ENCODE assay signal across 10 cellular contexts in genomic region chr10:32983333-32983909, GRCh38. TPM values are rescaled to one million over a fixed set of nuclear protein-coding genes. Genes with fewer than 3 reads are reported as not detected.
DNase-seq lines count a peak whose midpoint lies in the region; ATAC-seq and TF ChIP-seq lines count a peak whose summit lies in the region.
"Had no signal": no experiment of that assay in that cellular context is flagged by ENCODE, and none has a peak within 500 bp of the region (broad histone marks: within the 10 kb centered on the region; RNA-seq: fewer than 3 reads in every experiment).

No MANE protein-coding gene starts in this region.

- H3K27me3 ChIP-seq in right atrium auricular region: no peaks in the 10 kb centered on the region
- H3K27me3 ChIP-seq: BLaER1 treated with 17β-estradiol and CSF1 and Interleukin-3, amounts not matched to agents 10 nM and 100 nM had no signal

- no peaks in the 10 kb centered on the region for H3K36me3 ChIP-seq in right atrium auricular region
- H3K36me3 ChIP-seq: BLaER1 treated with 17β-estradiol and CSF1 and Interleukin-3, amounts not matched to agents 10 nM and 100 nM had no signal

- no peak overlapping the region for H3K27ac Mint-ChIP-seq in activated CD4-positive, alpha-beta memory T cell treated with anti-CD3 and anti-CD28 coated beads for 36 hours
- H3K27ac Mint-ChIP-seq in activated CD4-positive, alpha-beta memory T cell treated with anti-CD3 and anti-CD28 coated beads, Interleukin-2, amount 10 ng/mL, durations not matched to agents 7 days and 5 days: no peak overlapping the region
- H3K27ac Mint-ChIP-seq in T-cell: peak overlapping the region; percentile 32 to 66
- H3K27ac Mint-ChIP-seq in stimulated activated effector memory CD8-positive, alpha-beta T cell treated with anti-CD3 and anti-CD28 coated beads, Interleukin-12 subunit alpha, Interleukin-12 subunit beta, amount 100 ng/mL, for 72 hours: no peak overlapping the region
- H3K27ac Mint-ChIP-seq: stimulated activated naive CD8-positive, alpha-beta T cell treated with anti-CD3 and anti-CD28 coated beads, Interleukin-15, Interleukin-2, amounts not matched to agents 100 ng/mL and 50 ng/mL, for 24 hours had no signal

- no peaks in the 10 kb centered on the region for H3K9me3 ChIP-seq in right atrium auricular region
- H3K9me3 ChIP-seq: BLaER1 treated with 17β-estradiol and CSF1 and Interleukin-3, amounts not matched to agents 10 nM and 100 nM had no signal

- H3K9me3 Mint-ChIP-seq in activated CD4-positive, alpha-beta memory T cell treated with anti-CD3 and anti-CD28 coated beads for 36 hours: no peaks in the 10 kb centered on the region
- H3K9me3 Mint-ChIP-seq in activated CD4-positive, alpha-beta memory T cell treated with anti-CD3 and anti-CD28 coated beads, Interleukin-2, amount 10 ng/mL, durations not matched to agents 7 days and 5 days: no peaks in the 10 kb centered on the region
- H3K9me3 Mint-ChIP-seq in T-cell: no peaks in the 10 kb centered on the region
- no peaks in the 10 kb centered on the region for H3K9me3 Mint-ChIP-seq in stimulated activated effector memory CD8-positive, alpha-beta T cell treated with anti-CD3 and anti-CD28 coated beads, Interleukin-12 subunit alpha, Interleukin-12 subunit beta, amount 100 ng/mL, for 72 hours
- H3K9me3 Mint-ChIP-seq: stimulated activated naive CD8-positive, alpha-beta T cell treated with anti-CD3 and anti-CD28 coated beads, Interleukin-15, Interleukin-2, amounts not matched to agents 100 ng/mL and 50 ng/mL, for 24 hours had no signal

- no peaks in the 10 kb centered on the region for H3K27me3 Mint-ChIP-seq in activated CD4-positive, alpha-beta memory T cell treated with anti-CD3 and anti-CD28 coated beads for 36 hours
- H3K27me3 Mint-ChIP-seq in activated CD4-positive, alpha-beta memory T cell treated with anti-CD3 and anti-CD28 coated beads, Interleukin-2, amount 10 ng/mL, durations not matched to agents 7 days and 5 days: no peaks in the 10 kb centered on the region
- no peaks in the 10 kb centered on the region for H3K27me3 Mint-ChIP-seq in T-cell
- H3K27me3 Mint-ChIP-seq: stimulated activated naive CD8-positive, alpha-beta T cell treated with anti-CD3 and anti-CD28 coated beads, Interleukin-15, Interleukin-2, amounts not matched to agents 100 ng/mL and 50 ng/mL, for 24 hours had no signal

- no peak for ATAC-seq in T-cell (replicated peaks in 1 of 4)
- ATAC-seq in stimulated activated effector memory CD8-positive, alpha-beta T cell treated with anti-CD3 and anti-CD28 coated beads, Interleukin-12 subunit alpha, Interleukin-12 subunit beta, amount 100 ng/mL, for 72 hours: peak; percentile 78

- peak overlapping the region in 1 of 2 donors; percentile 26 for H3K27ac ChIP-seq in right atrium auricular region

- no peak overlapping the region for H3K4me3 ChIP-seq in right atrium auricular region
- H3K4me3 ChIP-seq: BLaER1 treated with 17β-estradiol and CSF1 and Interleukin-3, amounts not matched to agents 10 nM and 100 nM had no signal

- H3K4me1 ChIP-seq in right atrium auricular region: peaks cover 0 to 31% of the 10 kb centered on the region in 2 donors

- H3K36me3 Mint-ChIP-seq in activated CD4-positive, alpha-beta memory T cell treated with anti-CD3 and anti-CD28 coated beads for 36 hours: no peaks in the 10 kb centered on the region
- H3K36me3 Mint-ChIP-seq in activated CD4-positive, alpha-beta memory T cell treated with anti-CD3 and anti-CD28 coated beads, Interleukin-2, amount 10 ng/mL, durations not matched to agents 7 days and 5 days (ENCODE audit: low read depth): no peaks in the 10 kb centered on the region
- H3K36me3 Mint-ChIP-seq in T-cell: no peaks in the 10 kb centered on the region
- no peaks in the 10 kb centered on the region for H3K36me3 Mint-ChIP-seq in stimulated activated effector memory CD8-positive, alpha-beta T cell treated with anti-CD3 and anti-CD28 coated beads, Interleukin-12 subunit alpha, Interleukin-12 subunit beta, amount 100 ng/mL, for 72 hours

- POLR2A ChIA-PET in activated CD4-positive, alpha-beta memory T cell treated with anti-CD3 and anti-CD28 coated beads for 36 hours (lab: Charles Lee): interaction anchor here (0.7 to 1.4 kb wide), 2 partner anchors 8 to 21 kb away, joined by 3 read pairs; no protein-coding TSS in a partner anchor
- POLR2A ChIA-PET in activated CD4-positive, alpha-beta memory T cell treated with anti-CD3 and anti-CD28 coated beads, Interleukin-2, amount 10 ng/mL, durations not matched to agents 7 days and 5 days (lab: Charles Lee): interaction anchor here (3.3 kb wide), 1 partner anchor 26 kb away, joined by 15 read pairs; no protein-coding TSS in a partner anchor
- POLR2A ChIA-PET in T-cell (lab: Charles Lee): no interaction called here

- peaks cover 34% of the 10 kb centered on the region for H3K4me1 Mint-ChIP-seq in activated CD4-positive, alpha-beta memory T cell treated with anti-CD3 and anti-CD28 coated beads for 36 hours (ENCODE audit: low read depth)
- H3K4me1 Mint-ChIP-seq in activated CD4-positive, alpha-beta memory T cell treated with anti-CD3 and anti-CD28 coated beads, Interleukin-2, amount 10 ng/mL, durations not matched to agents 7 days and 5 days: peaks cover 42% of the 10 kb centered on the region
- peaks cover 27 to 40% (median 33%) of the 10 kb centered on the region in 3 donors for H3K4me1 Mint-ChIP-seq in T-cell
- peaks cover 40% of the 10 kb centered on the region for H3K4me1 Mint-ChIP-seq in stimulated activated effector memory CD8-positive, alpha-beta T cell treated with anti-CD3 and anti-CD28 coated beads, Interleukin-12 subunit alpha, Interleukin-12 subunit beta, amount 100 ng/mL, for 72 hours

- peak; percentile 52 for DNase-seq in activated CD4-positive, alpha-beta memory T cell treated with anti-CD3 and anti-CD28 coated beads for 36 hours
- no peak for DNase-seq in activated CD4-positive, alpha-beta memory T cell treated with anti-CD3 and anti-CD28 coated beads, Interleukin-2, amount 10 ng/mL, durations not matched to agents 7 days and 5 days
- DNase-seq in T-cell (peak in 17 of 34 experiments; percentile 11 to 48 (median 31)), foreskin melanocyte (peak; percentile 70), DMS153 (lab: John Stamatoyannopoulos, UW) (no peak), NCI-H1694 (lab: John Stamatoyannopoulos, UW) (no peak), right atrium auricular region (ENCODE audit: low spot score) (no peak)
- peak in 1 of 2 donors; percentile 63 for DNase-seq in stimulated activated effector memory CD8-positive, alpha-beta T cell treated with anti-CD3 and anti-CD28 coated beads, Interleukin-12 subunit alpha, Interleukin-12 subunit beta, amount 100 ng/mL, for 72 hours (ENCODE audit: low spot score in 2 of 2)

- H3K4me3 Mint-ChIP-seq in activated CD4-positive, alpha-beta memory T cell treated with anti-CD3 and anti-CD28 coated beads for 36 hours: no peak overlapping the region
- no peak overlapping the region for H3K4me3 Mint-ChIP-seq in activated CD4-positive, alpha-beta memory T cell treated with anti-CD3 and anti-CD28 coated beads, Interleukin-2, amount 10 ng/mL, durations not matched to agents 7 days and 5 days
- H3K4me3 Mint-ChIP-seq in T-cell: no peak overlapping the region
- peak overlapping the region; percentile 93 for H3K4me3 Mint-ChIP-seq in stimulated activated effector memory CD8-positive, alpha-beta T cell treated with anti-CD3 and anti-CD28 coated beads, Interleukin-12 subunit alpha, Interleukin-12 subunit beta, amount 100 ng/mL, for 72 hours
- H3K4me3 Mint-ChIP-seq: stimulated activated naive CD8-positive, alpha-beta T cell treated with anti-CD3 and anti-CD28 coated beads, Interleukin-15, Interleukin-2, amounts not matched to agents 100 ng/mL and 50 ng/mL, for 24 hours had no signal

- TF ChIP-seq CTCF in right atrium auricular region (IDR thresholded peaks at IDR 0.05): no peak

- intact Hi-C loops in activated CD4-positive, alpha-beta memory T cell treated with anti-CD3 and anti-CD28 coated beads for 36 hours (cut with micrococcal nuclease): no loop called here

- CTCF ChIA-PET in activated CD4-positive, alpha-beta memory T cell treated with anti-CD3 and anti-CD28 coated beads for 36 hours (lab: Charles Lee): no interaction called here
- CTCF ChIA-PET in activated CD4-positive, alpha-beta memory T cell treated with anti-CD3 and anti-CD28 coated beads, Interleukin-2, amount 10 ng/mL, durations not matched to agents 7 days and 5 days (lab: Charles Lee): interaction anchor here (0.5 to 0.9 kb wide), 2 partner anchors 9 to 17 kb away, joined by 3 read pairs; no protein-coding TSS in a partner anchor
- CTCF ChIA-PET in T-cell (lab: Charles Lee): interaction anchor here (0.7 to 1.1 kb wide), 2 partner anchors 25 to 84 kb away, joined by 4 read pairs; no protein-coding TSS in a partner anchor

RNA-seq across cellular contexts. Expression of gene ITGB1, which starts 25.4 kb away (rescaled TPM):
- 100 to 1,000 TPM; 113 to 117 TPM for total RNA-seq in activated CD4-positive, alpha-beta memory T cell treated with anti-CD3 and anti-CD28 coated beads for 36 hours
- 100 to 1,000 TPM; 233 to 242 TPM for total RNA-seq in activated CD4-positive, alpha-beta memory T cell treated with anti-CD3 and anti-CD28 coated beads, Interleukin-2, amount 10 ng/mL, durations not matched to agents 7 days and 5 days
- 100 to 1,000 TPM; 140 to 269 (median 177) TPM for total RNA-seq in T-cell
- 1,000 to 10,000 TPM in 1 of 2 donors, 100 to 1,000 TPM in 1; 454 to 1,054 TPM for total RNA-seq in right atrium auricular region

Comparison
In these comparisons a context has a peak if more than half of its experiments do, and no peak if none do; other contexts are left out.
1. DNase-seq: peak in activated CD4-positive, alpha-beta memory T cell treated with anti-CD3 and anti-CD28 coated beads for 36 hours (single experiment) and foreskin melanocyte (single experiment); none in activated CD4-positive, alpha-beta memory T cell treated with anti-CD3 and anti-CD28 coated beads, Interleukin-2, amount 10 ng/mL, durations not matched to agents 7 days and 5 days (single experiment), DMS153 (single experiment), NCI-H1694 (single experiment) and right atrium auricular region (single experiment).
2. H3K27ac Mint-ChIP-seq: peak in T-cell (2 of 2); none in activated CD4-positive, alpha-beta memory T cell treated with anti-CD3 and anti-CD28 coated beads for 36 hours (single experiment), activated CD4-positive, alpha-beta memory T cell treated with anti-CD3 and anti-CD28 coated beads, Interleukin-2, amount 10 ng/mL, durations not matched to agents 7 days and 5 days (single experiment) and stimulated activated effector memory CD8-positive, alpha-beta T cell treated with anti-CD3 and anti-CD28 coated beads, Interleukin-12 subunit alpha, Interleukin-12 subunit beta, amount 100 ng/mL, for 72 hours (single experiment).
3. POLR2A ChIA-PET loops: an anchor here in activated CD4-positive, alpha-beta memory T cell treated with anti-CD3 and anti-CD28 coated beads for 36 hours (0.7 to 1.4 kb wide) and activated CD4-positive, alpha-beta memory T cell treated with anti-CD3 and anti-CD28 coated beads, Interleukin-2, amount 10 ng/mL, durations not matched to agents 7 days and 5 days (3.3 kb wide); none called in T-cell.